8 cellular contexts compared by ENCODE assay signal in the genomic region with DNA sequence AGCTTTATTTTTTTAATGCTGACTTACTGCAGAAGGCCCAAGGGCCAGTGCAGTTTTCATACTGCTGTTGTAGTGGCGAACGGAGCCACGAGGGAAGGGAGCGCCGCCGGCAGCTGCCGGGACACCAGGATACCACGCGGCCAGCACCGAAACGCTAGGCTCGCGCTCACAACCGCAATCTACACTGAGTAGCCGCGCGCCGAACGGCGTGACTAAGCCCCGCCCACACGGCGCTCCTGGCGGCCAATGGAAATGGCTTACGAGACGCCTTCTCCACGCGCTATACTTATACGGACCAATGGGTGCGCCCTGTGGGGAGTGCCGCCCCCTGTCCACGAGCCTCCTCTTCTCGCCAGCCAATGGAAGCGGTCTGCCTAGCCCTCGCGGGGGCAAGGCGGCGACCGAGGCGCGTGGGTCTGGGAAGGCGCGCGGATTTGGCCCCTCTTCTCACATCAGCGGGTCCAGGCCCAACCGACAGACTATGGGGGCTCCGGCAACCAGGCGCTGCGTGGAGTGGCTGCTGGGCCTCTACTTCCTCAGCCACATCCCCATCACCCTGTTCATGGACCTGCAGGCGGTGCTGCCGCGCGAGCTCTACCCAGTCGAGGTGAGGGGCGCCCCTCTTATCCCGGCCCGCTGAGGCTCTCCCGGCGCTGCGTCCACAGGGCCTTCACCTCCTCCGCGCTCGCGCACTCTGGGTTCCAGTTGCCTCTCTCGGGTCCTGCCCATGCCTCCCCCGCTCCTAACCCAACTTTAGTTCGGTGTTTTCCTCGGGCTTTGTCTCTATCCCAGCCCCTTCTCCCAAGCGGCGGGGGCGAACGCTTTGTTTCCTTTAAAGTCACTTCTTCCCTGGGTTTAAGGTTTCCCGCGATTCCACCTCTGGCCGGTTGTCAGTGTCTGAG.
DNase-seq lines count a peak whose midpoint lies in the region; ATAC-seq lines count a peak whose summit lies in the region.

TSS of gene TMEM97 (plus strand) at position 442 of the 902 bp plus-strand sequence. CDS start at position 482, 40 bp downstream.

- peak; percentile 99 for DNase-seq in Ammon's horn (ENCODE audit: low spot score)
- peak; percentile 90 to 98 for DNase-seq in NCI-H446 (lab: John Stamatoyannopoulos, UW)
- DNase-seq in activated CD4-positive, CD25-positive, alpha-beta regulatory T cell (lab: John Stamatoyannopoulos, UW): peak; percentile 87 to 90 (median 88)
- DNase-seq in central memory CD8-positive, alpha-beta T cell (ENCODE audit: low spot score in 2 of 2): peak; percentile 82 to 89
- peak; percentile 100 for DNase-seq in islet precursor cell
- DNase-seq in stimulated activated CD4-positive, alpha-beta T cell treated with anti-CD3 and anti-CD28 coated beads, Interleukin-12 subunit alpha, Interleukin-12 subunit beta, amount 100 ng/mL, for 4 hours: peak; percentile 93

- peaks cover 6% of the 10 kb centered on the region for H3K36me3 Mint-ChIP-seq in central memory CD8-positive, alpha-beta T cell (ENCODE audit: insufficient read depth)

- peaks cover 29% of the 10 kb centered on the region for H3K4me1 Mint-ChIP-seq in central memory CD8-positive, alpha-beta T cell

- ATAC-seq in GM19043 (IDR thresholded peaks at IDR 0.05; ENCODE audit: low read depth, unreplicated experiment) (peak; percentile 94), HG03354 (IDR thresholded peaks at IDR 0.05; ENCODE audit: poor library complexity, severe bottlenecking, unreplicated experiment) (peak; percentile 95)
- ATAC-seq in central memory CD8-positive, alpha-beta T cell (replicated peaks; ENCODE audit: extremely low read depth, poor library complexity, severe bottlenecking): peak; percentile 99

- H3K27ac Mint-ChIP-seq in central memory CD8-positive, alpha-beta T cell (ENCODE audit: low read depth): peak within 1 kb of the TSS; percentile 50

- H3K9me3 Mint-ChIP-seq in central memory CD8-positive, alpha-beta T cell: no peaks in the 10 kb centered on the region

- peak within 1 kb of the TSS; percentile 90 for H3K4me3 Mint-ChIP-seq in central memory CD8-positive, alpha-beta T cell

- no peaks in the 10 kb centered on the region for H3K27me3 Mint-ChIP-seq in central memory CD8-positive, alpha-beta T cell

Comparison
In these comparisons a context has a peak if more than half of its experiments do, and no peak if none do; other contexts are left out.
1. Peak in every context shown above with its lines: DNase-seq and ATAC-seq.